Comparison of ENCODE assay signal across 13 cellular contexts in the genomic region with DNA sequence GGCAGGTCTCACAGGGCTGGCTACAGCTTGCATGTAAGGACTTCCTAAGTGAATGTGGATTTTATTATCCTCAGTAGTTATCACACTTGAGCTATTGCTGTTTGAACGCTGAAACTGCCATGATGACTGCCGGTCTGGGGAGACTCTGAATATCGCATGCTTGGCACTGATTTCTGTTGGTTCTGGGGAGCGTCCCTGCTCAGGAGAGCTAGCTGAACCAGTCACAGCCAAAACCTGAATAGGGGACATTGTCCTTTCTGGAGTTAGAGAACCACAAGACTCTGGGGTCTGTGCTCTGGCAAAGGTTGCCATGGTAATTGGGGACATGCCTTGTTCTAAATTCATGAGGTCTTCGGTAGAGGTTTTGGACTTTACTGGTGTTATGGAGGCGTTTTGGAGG.
"Had no signal": no experiment of that assay in that cellular context is flagged by ENCODE, and none has a peak within 500 bp of the region (broad histone marks: within the 10 kb centered on the region; RNA-seq: fewer than 3 reads in every experiment).

No MANE protein-coding gene starts in this region.

- H3K4me3 ChIP-seq: neural progenitor cell had no signal

- H3K27ac ChIP-seq: neural progenitor cell had no signal

- DNase-seq: activated CD4-positive, alpha-beta T cell treated with anti-CD3 and anti-CD28 coated beads, Interleukin-2, amount 10 ng/mL, durations not matched to agents 7 days and 5 days; activated CD8-positive, alpha-beta memory T cell treated with anti-CD3 and anti-CD28 coated beads, Interleukin-2, amount 50 U/mL, for 4 hours; activated naive CD4-positive, alpha-beta T cell treated with anti-CD3 and anti-CD28 coated beads, Interleukin-2, amount 50 U/mL, for 16 hours; activated T-cell treated with anti-CD3 and anti-CD28 coated beads, Interleukin-2, amount 50 U/mL, for 4 hours; aorta; foreskin melanocyte; head of caudate nucleus; naive B cell; SIG-M5; stimulated activated CD4-positive, alpha-beta T cell treated with anti-CD3 and anti-CD28 coated beads, Interleukin-2, amount 100 ng/mL, for 24 hours; stimulated activated naive CD8-positive, alpha-beta T cell treated with anti-CD3 and anti-CD28 coated beads, Interleukin-15, Interleukin-2, amounts not matched to agents 100 U/mL and 50 U/mL, for 24 hours had no signal

- ATAC-seq: activated T-cell treated with anti-CD3 and anti-CD28 coated beads, Interleukin-2, amount 50 U/mL, for 4 hours; left lobe of liver; stimulated activated naive CD8-positive, alpha-beta T cell treated with anti-CD3 and anti-CD28 coated beads, Interleukin-15, Interleukin-2, amounts not matched to agents 100 U/mL and 50 U/mL, for 24 hours had no signal

- H3K4me2 ChIP-seq: neural progenitor cell had no signal

- H3K36me3 ChIP-seq: neural progenitor cell had no signal

- H3K9ac ChIP-seq: neural progenitor cell had no signal

- H2AFZ ChIP-seq: neural progenitor cell had no signal

- H3K27me3 ChIP-seq: neural progenitor cell had no signal
